ENCODE assay signal across 1 cellular context in the genomic region with DNA sequence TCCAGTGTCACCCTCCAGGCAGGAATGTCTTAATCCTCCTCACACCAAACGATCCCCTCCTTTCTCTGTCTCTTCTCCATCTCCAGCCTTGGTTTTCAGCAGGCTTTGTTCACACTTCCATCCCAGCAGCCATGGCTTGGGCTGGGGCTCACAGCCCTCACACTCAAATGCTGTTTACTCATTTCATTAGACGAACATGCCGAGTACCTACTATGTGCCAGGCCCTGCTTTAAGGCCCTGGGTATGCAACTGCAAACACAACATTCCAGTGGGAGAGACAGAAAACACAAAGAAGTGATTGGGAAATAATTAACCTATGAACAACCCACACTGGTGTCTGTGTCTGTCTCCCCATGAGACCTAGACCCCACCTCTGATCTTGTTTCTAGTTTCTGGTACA.
A peak's percentile ranks its signal among the peaks of the same experiment; 100 is the strongest.
TF ChIP-seq lines count a peak whose summit lies in the region.

No MANE protein-coding gene starts in this region.

TF ChIP-seq in HepG2, 621 proteins besides CTCF, POLR2A, EP300 and RAD21:
- TF ChIP-seq CHD4 (IDR thresholded peaks at IDR 0.05; ENCODE audit: borderline replicate concordance, low read length) (no peak), ZNF232 (CRISPR knock-in tag; IDR thresholded peaks at IDR 0.05; ENCODE audit: borderline replicate concordance) (no peak), ZKSCAN1 (IDR thresholded peaks at IDR 0.05; ENCODE audit: low read length) (peak; percentile 59), SMARCC2 (IDR thresholded peaks at IDR 0.05) (no peak), ZBTB8A (CRISPR knock-in tag; IDR thresholded peaks at IDR 0.05; ENCODE audit: borderline replicate concordance, low read depth) (no peak), NFE2L1 (CRISPR knock-in tag; IDR thresholded peaks at IDR 0.05; ENCODE audit: borderline replicate concordance) (no peak), NFYB (CRISPR knock-in tag; IDR thresholded peaks at IDR 0.05) (no peak), KAT2B (IDR thresholded peaks at IDR 0.05; ENCODE audit: borderline replicate concordance, low read depth, low read length) (no peak)
